Comparison of ENCODE assay signal across 1 cellular context in genomic region chr22:38012604-38013072, GRCh38.
TF ChIP-seq lines count a peak whose summit lies in the region.

No MANE protein-coding gene starts in this region.

TF ChIP-seq in HepG2, 621 proteins besides CTCF, POLR2A, EP300 and RAD21 (continued from another document and continues in another):
- TF ChIP-seq, protein P1, sequence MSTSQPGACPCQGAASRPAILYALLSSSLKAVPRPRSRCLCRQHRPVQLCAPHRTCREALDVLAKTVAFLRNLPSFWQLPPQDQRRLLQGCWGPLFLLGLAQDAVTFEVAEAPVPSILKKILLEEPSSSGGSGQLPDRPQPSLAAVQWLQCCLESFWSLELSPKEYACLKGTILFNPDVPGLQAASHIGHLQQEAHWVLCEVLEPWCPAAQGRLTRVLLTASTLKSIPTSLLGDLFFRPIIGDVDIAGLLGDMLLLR (CRISPR knock-in tag; IDR thresholded peaks at IDR 0.05): no peak
- peak; percentile 26; the same call in 1 of the 2 replicates for TF ChIP-seq KDM6A (CRISPR knock-in tag; IDR thresholded peaks at IDR 0.05; ENCODE audit: low read depth)
- TF ChIP-seq, protein P2, sequence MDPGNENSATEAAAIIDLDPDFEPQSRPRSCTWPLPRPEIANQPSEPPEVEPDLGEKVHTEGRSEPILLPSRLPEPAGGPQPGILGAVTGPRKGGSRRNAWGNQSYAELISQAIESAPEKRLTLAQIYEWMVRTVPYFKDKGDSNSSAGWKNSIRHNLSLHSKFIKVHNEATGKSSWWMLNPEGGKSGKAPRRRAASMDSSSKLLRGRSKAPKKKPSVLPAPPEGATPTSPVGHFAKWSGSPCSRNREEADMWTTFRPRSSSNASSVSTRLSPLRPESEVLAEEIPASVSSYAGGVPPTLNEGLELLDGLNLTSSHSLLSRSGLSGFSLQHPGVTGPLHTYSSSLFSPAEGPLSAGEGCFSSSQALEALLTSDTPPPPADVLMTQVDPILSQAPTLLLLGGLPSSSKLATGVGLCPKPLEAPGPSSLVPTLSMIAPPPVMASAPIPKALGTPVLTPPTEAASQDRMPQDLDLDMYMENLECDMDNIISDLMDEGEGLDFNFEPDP (CRISPR knock-in tag; conservative IDR thresholded peaks at IDR 0.05): no peak
- no peak for TF ChIP-seq NFRKB (IDR thresholded peaks at IDR 0.05)
- peak; percentile 76; the same call in 1 of the 2 replicates for TF ChIP-seq ESRRA (CRISPR knock-in tag; IDR thresholded peaks at IDR 0.05; ENCODE audit: low read depth)
- TF ChIP-seq IKZF5 (CRISPR knock-in tag; IDR thresholded peaks at IDR 0.05): peak; percentile 39; the same call in 1 of the 2 replicates
- no peak for TF ChIP-seq CHD2 (IDR thresholded peaks at IDR 0.05; ENCODE audit: low read depth, low read length)
- TF ChIP-seq SIX1 (CRISPR knock-in tag; IDR thresholded peaks at IDR 0.05; ENCODE audit: borderline replicate concordance): no peak
- no peak for TF ChIP-seq CCDC6 (CRISPR knock-in tag; IDR thresholded peaks at IDR 0.05)
- no peak for TF ChIP-seq ZNF572 (CRISPR knock-in tag; IDR thresholded peaks at IDR 0.05)
- TF ChIP-seq, protein P3, sequence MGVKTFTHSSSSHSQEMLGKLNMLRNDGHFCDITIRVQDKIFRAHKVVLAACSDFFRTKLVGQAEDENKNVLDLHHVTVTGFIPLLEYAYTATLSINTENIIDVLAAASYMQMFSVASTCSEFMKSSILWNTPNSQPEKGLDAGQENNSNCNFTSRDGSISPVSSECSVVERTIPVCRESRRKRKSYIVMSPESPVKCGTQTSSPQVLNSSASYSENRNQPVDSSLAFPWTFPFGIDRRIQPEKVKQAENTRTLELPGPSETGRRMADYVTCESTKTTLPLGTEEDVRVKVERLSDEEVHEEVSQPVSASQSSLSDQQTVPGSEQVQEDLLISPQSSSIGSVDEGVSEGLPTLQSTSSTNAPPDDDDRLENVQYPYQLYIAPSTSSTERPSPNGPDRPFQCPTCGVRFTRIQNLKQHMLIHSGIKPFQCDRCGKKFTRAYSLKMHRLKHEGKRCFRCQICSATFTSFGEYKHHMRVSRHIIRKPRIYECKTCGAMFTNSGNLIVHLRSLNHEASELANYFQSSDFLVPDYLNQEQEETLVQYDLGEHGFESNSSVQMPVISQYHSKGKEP (CRISPR knock-in tag; IDR thresholded peaks at IDR 0.05): no peak
- TF ChIP-seq, protein P4, sequence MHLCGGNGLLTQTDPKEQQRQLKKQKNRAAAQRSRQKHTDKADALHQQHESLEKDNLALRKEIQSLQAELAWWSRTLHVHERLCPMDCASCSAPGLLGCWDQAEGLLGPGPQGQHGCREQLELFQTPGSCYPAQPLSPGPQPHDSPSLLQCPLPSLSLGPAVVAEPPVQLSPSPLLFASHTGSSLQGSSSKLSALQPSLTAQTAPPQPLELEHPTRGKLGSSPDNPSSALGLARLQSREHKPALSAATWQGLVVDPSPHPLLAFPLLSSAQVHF (CRISPR knock-in tag; IDR thresholded peaks at IDR 0.05): no peak
- TF ChIP-seq ZNF878 (CRISPR knock-in tag; IDR thresholded peaks at IDR 0.05): no peak; the same call in 1 of the 2 replicates
- TF ChIP-seq ZBTB3 (CRISPR knock-in tag; IDR thresholded peaks at IDR 0.05; ENCODE audit: borderline replicate concordance, low read depth): no peak
- TF ChIP-seq RFX5 (IDR thresholded peaks at IDR 0.05; ENCODE audit: low read depth, low read length): no peak
- TF ChIP-seq GATAD1 (CRISPR knock-in tag; IDR thresholded peaks at IDR 0.05): no peak
- no peak for TF ChIP-seq HNRNPK (IDR thresholded peaks at IDR 0.05; ENCODE audit: low read depth, low read length, poor library complexity, severe bottlenecking)
- no peak for TF ChIP-seq ZNF160 (CRISPR knock-in tag; IDR thresholded peaks at IDR 0.05)
- no peak for TF ChIP-seq CBX1 (IDR thresholded peaks at IDR 0.05; ENCODE audit: low read depth)
- TF ChIP-seq HNRNPUL1 (IDR thresholded peaks at IDR 0.05; ENCODE audit: low read depth, low read length): no peak
- TF ChIP-seq PAF1 (CRISPR knock-in tag; IDR thresholded peaks at IDR 0.05): no peak
- no peak for TF ChIP-seq KLF6 (CRISPR knock-in tag; IDR thresholded peaks at IDR 0.05)
- TF ChIP-seq, protein P5, sequence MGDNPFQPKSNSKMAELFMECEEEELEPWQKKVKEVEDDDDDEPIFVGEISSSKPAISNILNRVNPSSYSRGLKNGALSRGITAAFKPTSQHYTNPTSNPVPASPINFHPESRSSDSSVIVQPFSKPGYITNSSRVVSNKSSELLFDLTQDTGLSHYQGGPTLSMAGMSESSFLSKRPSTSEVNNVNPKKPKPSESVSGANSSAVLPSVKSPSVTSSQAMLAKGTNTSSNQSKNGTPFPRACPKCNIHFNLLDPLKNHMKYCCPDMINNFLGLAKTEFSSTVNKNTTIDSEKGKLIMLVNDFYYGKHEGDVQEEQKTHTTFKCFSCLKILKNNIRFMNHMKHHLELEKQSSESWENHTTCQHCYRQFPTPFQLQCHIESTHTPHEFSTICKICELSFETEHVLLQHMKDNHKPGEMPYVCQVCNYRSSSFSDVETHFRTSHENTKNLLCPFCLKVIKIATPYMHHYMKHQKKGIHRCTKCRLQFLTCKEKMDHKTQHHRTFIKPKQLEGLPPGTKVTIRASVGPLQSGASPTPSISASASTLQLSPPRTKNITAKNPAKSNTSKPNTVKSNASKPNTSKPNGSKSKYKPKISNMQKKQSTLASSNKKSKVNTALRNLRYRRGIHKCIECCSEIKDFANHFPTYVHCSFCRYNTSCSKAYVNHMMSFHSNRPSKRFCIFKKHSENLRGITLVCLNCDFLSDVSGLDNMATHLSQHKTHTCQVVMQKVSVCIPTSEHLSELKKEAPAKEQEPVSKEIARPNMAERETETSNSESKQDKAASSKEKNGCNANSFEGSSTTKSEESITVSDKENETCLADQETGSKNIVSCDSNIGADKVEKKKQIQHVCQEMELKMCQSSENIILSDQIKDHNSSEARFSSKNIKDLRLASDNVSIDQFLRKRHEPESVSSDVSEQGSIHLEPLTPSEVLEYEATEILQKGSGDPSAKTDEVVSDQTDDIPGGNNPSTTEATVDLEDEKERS (CRISPR knock-in tag; IDR thresholded peaks at IDR 0.05): 0 out of 2 replicates have a peak, but pooled peaks have one; percentile 31
- no peak for TF ChIP-seq PATZ1 (CRISPR knock-in tag; IDR thresholded peaks at IDR 0.05)
- no peak for TF ChIP-seq ZNF713 (CRISPR knock-in tag; IDR thresholded peaks at IDR 0.05)
- TF ChIP-seq PAX8 (CRISPR knock-in tag; IDR thresholded peaks at IDR 0.05; ENCODE audit: borderline replicate concordance): no peak
- no peak for TF ChIP-seq ZFP36L1 (CRISPR knock-in tag; IDR thresholded peaks at IDR 0.05)
- TF ChIP-seq ZBTB25 (CRISPR knock-in tag; IDR thresholded peaks at IDR 0.05): no peak
- TF ChIP-seq, protein P6, sequence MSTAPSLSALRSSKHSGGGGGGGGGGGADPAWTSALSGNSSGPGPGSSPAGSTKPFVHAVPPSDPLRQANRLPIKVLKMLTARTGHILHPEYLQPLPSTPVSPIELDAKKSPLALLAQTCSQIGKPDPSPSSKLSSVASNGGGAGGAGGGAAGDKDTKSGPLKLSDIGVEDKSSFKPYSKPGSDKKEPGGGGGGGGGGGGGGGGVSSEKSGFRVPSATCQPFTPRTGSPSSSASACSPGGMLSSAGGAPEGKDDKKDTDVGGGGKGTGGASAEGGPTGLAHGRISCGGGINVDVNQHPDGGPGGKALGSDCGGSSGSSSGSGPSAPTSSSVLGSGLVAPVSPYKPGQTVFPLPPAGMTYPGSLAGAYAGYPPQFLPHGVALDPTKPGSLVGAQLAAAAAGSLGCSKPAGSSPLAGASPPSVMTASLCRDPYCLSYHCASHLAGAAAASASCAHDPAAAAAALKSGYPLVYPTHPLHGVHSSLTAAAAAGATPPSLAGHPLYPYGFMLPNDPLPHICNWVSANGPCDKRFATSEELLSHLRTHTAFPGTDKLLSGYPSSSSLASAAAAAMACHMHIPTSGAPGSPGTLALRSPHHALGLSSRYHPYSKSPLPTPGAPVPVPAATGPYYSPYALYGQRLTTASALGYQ (CRISPR knock-in tag; IDR thresholded peaks at IDR 0.05): no peak
- TF ChIP-seq, protein P7, sequence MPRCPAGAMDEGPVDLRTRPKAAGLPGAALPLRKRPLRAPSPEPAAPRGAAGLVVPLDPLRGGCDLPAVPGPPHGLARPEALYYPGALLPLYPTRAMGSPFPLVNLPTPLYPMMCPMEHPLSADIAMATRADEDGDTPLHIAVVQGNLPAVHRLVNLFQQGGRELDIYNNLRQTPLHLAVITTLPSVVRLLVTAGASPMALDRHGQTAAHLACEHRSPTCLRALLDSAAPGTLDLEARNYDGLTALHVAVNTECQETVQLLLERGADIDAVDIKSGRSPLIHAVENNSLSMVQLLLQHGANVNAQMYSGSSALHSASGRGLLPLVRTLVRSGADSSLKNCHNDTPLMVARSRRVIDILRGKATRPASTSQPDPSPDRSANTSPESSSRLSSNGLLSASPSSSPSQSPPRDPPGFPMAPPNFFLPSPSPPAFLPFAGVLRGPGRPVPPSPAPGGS (CRISPR knock-in tag; IDR thresholded peaks at IDR 0.05): no peak
- TF ChIP-seq THYN1 (CRISPR knock-in tag; IDR thresholded peaks at IDR 0.05; ENCODE audit: borderline replicate concordance, low read depth): no peak
- TF ChIP-seq ATF5 (CRISPR knock-in tag; IDR thresholded peaks at IDR 0.05; ENCODE audit: low read depth): no peak
- TF ChIP-seq ZNF256 (CRISPR knock-in tag; conservative IDR thresholded peaks at IDR 0.05): no peak
- TF ChIP-seq ZNF430 (CRISPR knock-in tag; IDR thresholded peaks at IDR 0.05): 0 out of 2 replicates have a peak, but pooled peaks have one; percentile 20
- TF ChIP-seq NR2F1 (CRISPR knock-in tag; IDR thresholded peaks at IDR 0.05): no peak
- no peak for TF ChIP-seq ZNF224 (CRISPR knock-in tag; IDR thresholded peaks at IDR 0.05)
- TF ChIP-seq, protein P8, sequence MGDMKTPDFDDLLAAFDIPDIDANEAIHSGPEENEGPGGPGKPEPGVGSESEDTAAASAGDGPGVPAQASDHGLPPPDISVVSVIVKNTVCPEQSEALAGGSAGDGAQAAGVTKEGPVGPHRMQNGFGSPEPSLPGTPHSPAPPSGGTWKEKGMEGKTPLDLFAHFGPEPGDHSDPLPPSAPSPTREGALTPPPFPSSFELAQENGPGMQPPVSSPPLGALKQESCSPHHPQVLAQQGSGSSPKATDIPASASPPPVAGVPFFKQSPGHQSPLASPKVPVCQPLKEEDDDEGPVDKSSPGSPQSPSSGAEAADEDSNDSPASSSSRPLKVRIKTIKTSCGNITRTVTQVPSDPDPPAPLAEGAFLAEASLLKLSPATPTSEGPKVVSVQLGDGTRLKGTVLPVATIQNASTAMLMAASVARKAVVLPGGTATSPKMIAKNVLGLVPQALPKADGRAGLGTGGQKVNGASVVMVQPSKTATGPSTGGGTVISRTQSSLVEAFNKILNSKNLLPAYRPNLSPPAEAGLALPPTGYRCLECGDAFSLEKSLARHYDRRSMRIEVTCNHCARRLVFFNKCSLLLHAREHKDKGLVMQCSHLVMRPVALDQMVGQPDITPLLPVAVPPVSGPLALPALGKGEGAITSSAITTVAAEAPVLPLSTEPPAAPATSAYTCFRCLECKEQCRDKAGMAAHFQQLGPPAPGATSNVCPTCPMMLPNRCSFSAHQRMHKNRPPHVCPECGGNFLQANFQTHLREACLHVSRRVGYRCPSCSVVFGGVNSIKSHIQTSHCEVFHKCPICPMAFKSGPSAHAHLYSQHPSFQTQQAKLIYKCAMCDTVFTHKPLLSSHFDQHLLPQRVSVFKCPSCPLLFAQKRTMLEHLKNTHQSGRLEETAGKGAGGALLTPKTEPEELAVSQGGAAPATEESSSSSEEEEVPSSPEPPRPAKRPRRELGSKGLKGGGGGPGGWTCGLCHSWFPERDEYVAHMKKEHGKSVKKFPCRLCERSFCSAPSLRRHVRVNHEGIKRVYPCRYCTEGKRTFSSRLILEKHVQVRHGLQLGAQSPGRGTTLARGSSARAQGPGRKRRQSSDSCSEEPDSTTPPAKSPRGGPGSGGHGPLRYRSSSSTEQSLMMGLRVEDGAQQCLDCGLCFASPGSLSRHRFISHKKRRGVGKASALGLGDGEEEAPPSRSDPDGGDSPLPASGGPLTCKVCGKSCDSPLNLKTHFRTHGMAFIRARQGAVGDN (CRISPR knock-in tag; IDR thresholded peaks at IDR 0.05): no peak
- TF ChIP-seq CCAR2 (optimal IDR thresholded peaks at IDR 0.05; ENCODE audit: low read depth, low read length): no peak
- TF ChIP-seq HMGA1 (CRISPR knock-in tag; conservative IDR thresholded peaks at IDR 0.05): no peak
- TF ChIP-seq RBFOX2 (IDR thresholded peaks at IDR 0.05; ENCODE audit: low read depth, low read length): no peak
- no peak for TF ChIP-seq ZMAT3 (CRISPR knock-in tag; conservative IDR thresholded peaks at IDR 0.05)
